ENCODE assay signal across 9 cellular contexts in genomic region chr4:146342600-146343192, GRCh38.
A peak's percentile ranks its signal among the peaks of the same experiment; 100 is the strongest.
DNase-seq lines count a peak whose midpoint lies in the region; ATAC-seq and TF ChIP-seq lines count a peak whose summit lies in the region.
"Had no signal": no experiment of that assay in that cellular context is flagged by ENCODE, and none has a peak within 500 bp of the region (broad histone marks: within the 10 kb centered on the region; RNA-seq: fewer than 3 reads in every experiment).

No MANE protein-coding gene starts in this region.

- peaks cover 14% of the 10 kb centered on the region for H3K4me1 ChIP-seq in foreskin keratinocyte

- H3K4me3 ChIP-seq in WERI-Rb-1 (ENCODE audit: low read depth, low read length): no peak overlapping the region
- H3K4me3 ChIP-seq: ovary had no signal

- H3K27me3 ChIP-seq in WERI-Rb-1 (ENCODE audit: insufficient read depth, low read depth, severe bottlenecking): no peaks in the 10 kb centered on the region
- no peaks in the 10 kb centered on the region for H3K27me3 ChIP-seq in foreskin keratinocyte
- H3K27me3 ChIP-seq: ovary had no signal

- no peaks in the 10 kb centered on the region for H3K36me3 ChIP-seq in WERI-Rb-1
- H3K36me3 ChIP-seq: ovary had no signal

- no peak overlapping the region for H3K27ac ChIP-seq in WERI-Rb-1
- no peak overlapping the region for H3K27ac ChIP-seq in foreskin keratinocyte
- H3K27ac ChIP-seq: ovary had no signal

- DNase-seq in NCI-H2107 treated with DMSO at 0.1 percent for 48 hours (lab: John Stamatoyannopoulos, UW; ENCODE audit: unreplicated experiment) (peak; percentile 33), NCI-H2107 (lab: John Stamatoyannopoulos, UW) (no peak), HT-29 (ENCODE audit: low spot score) (peak; percentile 50), WERI-Rb-1 (peak; percentile 15), foreskin keratinocyte (no peak)
- DNase-seq in stimulated activated naive CD8-positive, alpha-beta T cell treated with anti-CD3 and anti-CD28 coated beads, Interleukin-15, Interleukin-2, amounts not matched to agents 100 U/mL and 50 U/mL, for 24 hours: peak; percentile 26

- no peaks in the 10 kb centered on the region for H3K9me3 ChIP-seq in WERI-Rb-1 (ENCODE audit: severe bottlenecking)
- H3K9me3 ChIP-seq: ovary had no signal

- peak; percentile 54 for ATAC-seq in foreskin keratinocyte
- no peak for ATAC-seq in stimulated activated naive CD8-positive, alpha-beta T cell treated with anti-CD3 and anti-CD28 coated beads, Interleukin-15, Interleukin-2, amounts not matched to agents 100 U/mL and 50 U/mL, for 24 hours
- no peak for ATAC-seq in HG03442 (IDR thresholded peaks at IDR 0.05; ENCODE audit: unreplicated experiment)
- ATAC-seq in GM21825 (IDR thresholded peaks at IDR 0.05; ENCODE audit: unreplicated experiment): no peak

- TF ChIP-seq CTCF in WERI-Rb-1 (IDR thresholded peaks at IDR 0.05; ENCODE audit: low read depth, low read length): 0 out of 2 replicates have a peak, but pooled peaks have one; percentile 22
- TF ChIP-seq CTCF in foreskin keratinocyte (conservative IDR thresholded peaks at IDR 0.05): peak; percentile 87

Comparison
In these comparisons a context has a peak if more than half of its experiments do, and no peak if none do; other contexts are left out.
1. DNase-seq: peak in NCI-H2107 treated with DMSO at 0.1 percent for 48 hours (single experiment), HT-29 (single experiment), WERI-Rb-1 (single experiment) and stimulated activated naive CD8-positive, alpha-beta T cell treated with anti-CD3 and anti-CD28 coated beads, Interleukin-15, Interleukin-2, amounts not matched to agents 100 U/mL and 50 U/mL, for 24 hours (single experiment); none in NCI-H2107 (single experiment) and foreskin keratinocyte (0 of 2).